ENCODE assay signal across 6 cellular contexts in genomic region chr5:155989884-155990283, GRCh38.
"Had no signal": no experiment of that assay in that cellular context is flagged by ENCODE, and none has a peak within 500 bp of the region (broad histone marks: within the 10 kb centered on the region; RNA-seq: fewer than 3 reads in every experiment).

No MANE protein-coding gene starts in this region.

- H3K4me3 ChIP-seq: K562 had no signal

- H3K27ac ChIP-seq: HL-60 had no signal

- DNase-seq: IMR-90, KBM-7, KG1 had no signal

- ATAC-seq: HepG2, K562 had no signal
